In genomic region chr2:191051825-191052778, GRCh38 we compare ENCODE assay signal across 8 cellular contexts. TPM values are rescaled to one million over a fixed set of nuclear protein-coding genes. Genes with fewer than 3 reads are reported as not detected.
A peak's percentile ranks its signal among the peaks of the same experiment; 100 is the strongest.
DNase-seq lines count a peak whose midpoint lies in the region; ATAC-seq and TF ChIP-seq lines count a peak whose summit lies in the region.

No MANE protein-coding gene starts in this region.

- H3K36me3 ChIP-seq in body of pancreas (replicated peaks in 1 of 2; ENCODE audit: insufficient read depth in 1 of 2, low read depth in 2 of 2) (no peaks in the 10 kb centered on the region), upper lobe of right lung (no peaks in the 10 kb centered on the region)

- no peak overlapping the region for H3K4me3 ChIP-seq in body of pancreas
- no peak overlapping the region for H3K4me3 ChIP-seq in upper lobe of right lung

- H3K27ac ChIP-seq in body of pancreas (no peak overlapping the region), upper lobe of right lung (no peak overlapping the region)

- TF ChIP-seq CTCF in body of pancreas (IDR thresholded peaks at IDR 0.05): peak; percentile 41 to 77 (median 70)
- TF ChIP-seq CTCF in upper lobe of right lung (IDR thresholded peaks at IDR 0.05): peak; percentile 61

- no peaks in the 10 kb centered on the region for H3K27me3 ChIP-seq in body of pancreas
- H3K27me3 ChIP-seq in upper lobe of right lung: no peaks in the 10 kb centered on the region

- H3K4me1 ChIP-seq in body of pancreas (peaks cover 7% of the 10 kb centered on the region), upper lobe of right lung (peaks cover 12% of the 10 kb centered on the region)

- DNase-seq in Right ventricle myocardium superior (no peak), cardiac septum (ENCODE audit: low spot score) (no peak), NCI-H748 (lab: John Stamatoyannopoulos, UW; ENCODE audit: unreplicated experiment) (peak; percentile 71), body of pancreas (peak in 1 of 4 donors; percentile 21), left colon (no peak), upper lobe of right lung (no peak)

- intact Hi-C loops in Right ventricle myocardium superior (cut with DNase I): loop anchor here (5.0 to 10.0 kb wide), 2 partner anchors 100 to 473 kb away; partner anchors contain the start of gene STAT4
- intact Hi-C loops in cardiac septum (cut with DNase I): loop anchor here (2.0 to 5.0 kb wide), 3 partner anchors 103 to 470 kb away; no protein-coding TSS in a partner anchor
- intact Hi-C loops in body of pancreas (cut with DNase I): loop anchor here (5.0 kb wide), 1 partner anchor 100 kb away; the partner anchor contains the start of gene STAT4
- intact Hi-C loops in left colon (cut with DNase I, micrococcal nuclease): no loop called here
- intact Hi-C loops in upper lobe of right lung (cut with DNase I): loop anchor here (10.0 kb wide), 1 partner anchor 473 kb away; no protein-coding TSS in a partner anchor

- TF ChIP-seq POLR2A in body of pancreas (IDR thresholded peaks at IDR 0.05): no peak

- no peaks in the 10 kb centered on the region for H3K9me3 ChIP-seq in body of pancreas
- H3K9me3 ChIP-seq in upper lobe of right lung: no peaks in the 10 kb centered on the region

- 16% methylated on average over 10 of the region's 10 CpGs for WGBS in body of pancreas, 2 donors

- ATAC-seq in Right ventricle myocardium superior (ENCODE audit: poor library complexity) (peak; percentile 40), HG03103 (IDR thresholded peaks at IDR 0.05; ENCODE audit: low read depth, unreplicated experiment) (peak; percentile 51), body of pancreas (peak; percentile 74), left colon (peak; percentile 46), upper lobe of right lung (peak; percentile 83), HG03565 (IDR thresholded peaks at IDR 0.05; ENCODE audit: unreplicated experiment) (no peak)

RNA-seq across cellular contexts. Expression of gene STAT1, which starts 38.1 kb away (rescaled TPM):
- total RNA-seq in Right ventricle myocardium superior (31.5 TPM), cardiac septum (53.2 TPM), body of pancreas (10 to 100 TPM; 30.1 to 56.4 TPM), left colon (10 to 100 TPM; 54.1 to 91.7 TPM), upper lobe of right lung (98.6 TPM)

Comparison
In these comparisons a context has a peak if more than half of its experiments do, and no peak if none do; other contexts are left out.
1. intact Hi-C loops: an anchor here in Right ventricle myocardium superior (5.0 to 10.0 kb wide), cardiac septum (2.0 to 5.0 kb wide), body of pancreas (5.0 kb wide) and upper lobe of right lung (10.0 kb wide); none called in left colon.